Comparison of ENCODE assay signal across 8 cellular contexts in genomic region chr17:42016952-42017865, GRCh38. TPM values are rescaled to one million over a fixed set of nuclear protein-coding genes. Genes with fewer than 3 reads are reported as not detected.
DNase-seq lines count a peak whose midpoint lies in the region; TF ChIP-seq lines count a peak whose summit lies in the region.

A gene with protein sequence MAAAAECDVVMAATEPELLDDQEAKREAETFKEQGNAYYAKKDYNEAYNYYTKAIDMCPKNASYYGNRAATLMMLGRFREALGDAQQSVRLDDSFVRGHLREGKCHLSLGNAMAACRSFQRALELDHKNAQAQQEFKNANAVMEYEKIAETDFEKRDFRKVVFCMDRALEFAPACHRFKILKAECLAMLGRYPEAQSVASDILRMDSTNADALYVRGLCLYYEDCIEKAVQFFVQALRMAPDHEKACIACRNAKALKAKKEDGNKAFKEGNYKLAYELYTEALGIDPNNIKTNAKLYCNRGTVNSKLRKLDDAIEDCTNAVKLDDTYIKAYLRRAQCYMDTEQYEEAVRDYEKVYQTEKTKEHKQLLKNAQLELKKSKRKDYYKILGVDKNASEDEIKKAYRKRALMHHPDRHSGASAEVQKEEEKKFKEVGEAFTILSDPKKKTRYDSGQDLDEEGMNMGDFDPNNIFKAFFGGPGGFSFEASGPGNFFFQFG (minus strand): TSS chr17:42017439. CDS start chr17:42017416, 23 bp downstream.

- peak within 1 kb of the TSS; percentile 97 for H3K4me3 Mint-ChIP-seq in neural progenitor cell

- peak within 1 kb of the TSS; percentile 84 for H2AFZ ChIP-seq in neural progenitor cell (replicated peaks)

- H3K9ac ChIP-seq in neural progenitor cell (peak within 1 kb of the TSS; percentile 92), stomach smooth muscle (ENCODE audit: low read length in 2 of 2) (peak within 1 kb of the TSS; percentile 92 to 98)

- no peak for TF ChIP-seq CTCF in foreskin fibroblast (IDR thresholded peaks at IDR 0.05; ENCODE audit: low read depth, low read length)
- TF ChIP-seq CTCF in neural progenitor cell (IDR thresholded peaks at IDR 0.05), result no peak

- peak within 1 kb of the TSS; percentile 91 for H3K4me3 ChIP-seq in H7 (ENCODE audit: insufficient read depth, low read depth, low read length)
- H3K4me3 ChIP-seq in MG63, result peak within 1 kb of the TSS; percentile 80
- H3K4me3 ChIP-seq in foreskin fibroblast (ENCODE audit: low read depth in 1 of 2, low read length in 2 of 2), result peak within 1 kb of the TSS; percentile 77 to 99
- H3K4me3 ChIP-seq in neural progenitor cell, result peak within 1 kb of the TSS; percentile 93
- peak within 1 kb of the TSS; percentile 79 to 99 for H3K4me3 ChIP-seq in stomach smooth muscle (ENCODE audit: low read length in 2 of 2)

- H3K27ac Mint-ChIP-seq in neural progenitor cell, result peak within 1 kb of the TSS; percentile 99

- DNase-seq in ELR (ENCODE audit: low read depth) (peak; percentile 94), H7 (peak; percentile 97), MG63 (peak; percentile 95), SIG-M5 (lab: John Stamatoyannopoulos, UW) (peak; percentile 75), activated gamma-delta T cell (lab: John Stamatoyannopoulos, UW) (peak; percentile 77), foreskin fibroblast (peak; percentile 91 to 97), neural progenitor cell (ENCODE audit: low spot score) (peak; percentile 97)

- peaks cover 23% of the 10 kb centered on the region for H4K20me1 ChIP-seq in neural progenitor cell (ENCODE audit: low read depth)

- H3K79me2 ChIP-seq in neural progenitor cell (ENCODE audit: low read depth), result peaks cover 68% of the 10 kb centered on the region

- peaks cover 12% of the 10 kb centered on the region for H3K36me3 Mint-ChIP-seq in neural progenitor cell

- peak within 1 kb of the TSS; percentile 98 for H3K4me2 ChIP-seq in neural progenitor cell

- peaks cover 63% of the 10 kb centered on the region for H3F3A ChIP-seq in neural progenitor cell (ENCODE audit: low read depth)

- no peaks in the 10 kb centered on the region for H3K9me3 Mint-ChIP-seq in neural progenitor cell

- peaks cover 18% of the 10 kb centered on the region for H3K4me1 ChIP-seq in neural progenitor cell
- peaks cover 46% of the 10 kb centered on the region for H3K4me1 ChIP-seq in stomach smooth muscle (ENCODE audit: control insufficient read depth, insufficient read depth, low read length)

- H3K4me1 Mint-ChIP-seq in neural progenitor cell, result peaks cover 56% of the 10 kb centered on the region

- H3K27me3 ChIP-seq in H7 (ENCODE audit: control insufficient read depth, insufficient read depth, low read length) (no peaks in the 10 kb centered on the region), MG63 (no peaks in the 10 kb centered on the region), neural progenitor cell (no peaks in the 10 kb centered on the region), stomach smooth muscle (ENCODE audit: control insufficient read depth in 1 of 2, insufficient read depth in 2 of 2, low read length in 2 of 2) (no peaks in the 10 kb centered on the region)

- H3K27ac ChIP-seq in neural progenitor cell (peak within 1 kb of the TSS; percentile 73), stomach smooth muscle (ENCODE audit: low read length) (peak within 1 kb of the TSS; percentile 88)

- H3K9me3 ChIP-seq in MG63 (no peaks in the 10 kb centered on the region), neural progenitor cell (ENCODE audit: low read depth) (no peaks in the 10 kb centered on the region), stomach smooth muscle (ENCODE audit: control insufficient read depth in 2 of 2, low read length in 2 of 2) (no peaks in the 10 kb centered on the region)

- H3K36me3 ChIP-seq in H7 (replicated peaks; ENCODE audit: control insufficient read depth, insufficient read depth, low read length), result peaks cover 7% of the 10 kb centered on the region
- H3K36me3 ChIP-seq in MG63, result peaks cover 29% of the 10 kb centered on the region
- no peaks in the 10 kb centered on the region for H3K36me3 ChIP-seq in neural progenitor cell
- H3K36me3 ChIP-seq in stomach smooth muscle (ENCODE audit: control insufficient read depth in 2 of 2, insufficient read depth in 2 of 2, low read length in 2 of 2), result peaks cover under 1% of the 10 kb centered on the region in 2 donors

- H3K27me3 Mint-ChIP-seq in neural progenitor cell (ENCODE audit: insufficient read depth, low read depth), result peaks cover 5% of the 10 kb centered on the region

RNA-seq across cellular contexts. Expression of the gene that starts here (rescaled TPM):
- 83.4 and 97.3 TPM in 2 replicates for total RNA-seq in H7 (2014; rRNA removed; shearing (Covaris generic))
- total RNA-seq in MG63 (2014; rRNA removed; shearing (Covaris generic); ENCODE audit: low replicate concordance), result 121 and 123 TPM in 2 replicates
- total RNA-seq in neural progenitor cell (ENCODE audit: low replicate concordance), result 80.7 and 92.5 TPM in 2 replicates

Comparison
In these comparisons a context has a peak if more than half of its experiments do, and no peak if none do; other contexts are left out.
1. Peak in every context shown above with its lines: DNase-seq, H3K4me3 ChIP-seq and H3K27ac ChIP-seq.